Comparison of ENCODE assay signal across 21 cellular contexts in genomic region chr15:46900992-46901391, GRCh38.
DNase-seq lines count a peak whose midpoint lies in the region; ATAC-seq, FAIRE-seq and TF ChIP-seq lines count a peak whose summit lies in the region.
"Had no signal": no experiment of that assay in that cellular context is flagged by ENCODE, and none has a peak within 500 bp of the region (broad histone marks: within the 10 kb centered on the region; RNA-seq: fewer than 3 reads in every experiment).

No MANE protein-coding gene starts in this region.

- no peak overlapping the region for H3K4me3 Mint-ChIP-seq in activated T-cell treated with anti-CD3 and anti-CD28 coated beads, Interleukin-2, amount 50 U/mL, for 72 hours
- H3K4me3 Mint-ChIP-seq: CD4-positive, CD25-positive, alpha-beta regulatory T cell; HFFc6 had no signal

- H3K36me3 Mint-ChIP-seq in activated T-cell treated with anti-CD3 and anti-CD28 coated beads, Interleukin-2, amount 50 U/mL, for 72 hours (ENCODE audit: insufficient read depth in 2 of 2), result peaks cover 0 to 2% of the 10 kb centered on the region in 2 donors
- H3K36me3 Mint-ChIP-seq: CD4-positive, CD25-positive, alpha-beta regulatory T cell had no signal

- H3K27ac Mint-ChIP-seq in activated T-cell treated with anti-CD3 and anti-CD28 coated beads, Interleukin-2, amount 50 U/mL, for 72 hours, result no peak overlapping the region
- H3K27ac Mint-ChIP-seq: CD4-positive, CD25-positive, alpha-beta regulatory T cell; HFFc6 had no signal

- H3K4me3 ChIP-seq in bronchial epithelial cell (ENCODE audit: low read depth, low read length), result no peak overlapping the region
- H3K4me3 ChIP-seq: BLaER1, GM12878, HAP-1 had no signal

- H3K9me3 Mint-ChIP-seq in activated T-cell treated with anti-CD3 and anti-CD28 coated beads, Interleukin-2, amount 50 U/mL, for 72 hours, result peaks cover 2 to 3% of the 10 kb centered on the region in 2 donors

- H3K4me1 Mint-ChIP-seq in activated T-cell treated with anti-CD3 and anti-CD28 coated beads, Interleukin-2, amount 50 U/mL, for 72 hours (ENCODE audit: low read depth), result no peaks in the 10 kb centered on the region
- H3K4me1 Mint-ChIP-seq: CD4-positive, CD25-positive, alpha-beta regulatory T cell had no signal

- peak; percentile 56 for DNase-seq in NCI-H82 (lab: John Stamatoyannopoulos, UW)
- no peak for DNase-seq in NCI-H82 treated with DMSO at 0.1 percent for 48 hours (lab: John Stamatoyannopoulos, UW; ENCODE audit: unreplicated experiment)
- DNase-seq in bronchial epithelial cell (ENCODE audit: low read depth), result peak; percentile 37
- DNase-seq in kidney tubule cell (ENCODE audit: low spot score), result peak; percentile 38
- DNase-seq in AG08396 (ENCODE audit: low spot score), result no peak
- DNase-seq in activated T-cell treated with anti-CD3 and anti-CD28 coated beads, Interleukin-2, amount 50 U/mL, for 72 hours, result no peak
- no peak for DNase-seq in AG20443 (ENCODE audit: low spot score)
- no peak for DNase-seq in NCI-H774 (lab: John Stamatoyannopoulos, UW)
- DNase-seq: CD4-positive, CD25-positive, alpha-beta regulatory T cell; GOT3; HFFc6; Karpas-422; NCI-H1092 treated with DMSO at 0.1 percent for 48 hours; NCI-H1436 treated with DMSO at 0.1 percent for 48 hours; NCI-H187 treated with DMSO at 0.1 percent for 48 hours; NCI-H748 treated with DMSO at 0.1 percent for 48 hours; SHP77 treated with DMSO at 0.1 percent for 48 hours had no signal

- FAIRE-seq in bronchial epithelial cell (lab: Jason Lieb, UNC), result no peak
- FAIRE-seq: GM12878, HepG2 had no signal

- no peak for ATAC-seq in activated T-cell treated with anti-CD3 and anti-CD28 coated beads, Interleukin-2, amount 50 U/mL, for 72 hours (replicated peaks in 1 of 2)
- ATAC-seq: GM12878, HepG2 had no signal

- no peaks in the 10 kb centered on the region for H3K27me3 Mint-ChIP-seq in activated T-cell treated with anti-CD3 and anti-CD28 coated beads, Interleukin-2, amount 50 U/mL, for 72 hours (ENCODE audit: low read depth)
- H3K27me3 Mint-ChIP-seq: CD4-positive, CD25-positive, alpha-beta regulatory T cell had no signal

- H3K27me3 ChIP-seq in bronchial epithelial cell (ENCODE audit: control insufficient read depth, insufficient read depth, low read length), result no peaks in the 10 kb centered on the region
- H3K27me3 ChIP-seq: BLaER1 had no signal

- H3K36me3 ChIP-seq in bronchial epithelial cell (ENCODE audit: control insufficient read depth, insufficient read depth, low read length), result no peaks in the 10 kb centered on the region
- H3K36me3 ChIP-seq: BLaER1, HAP-1 had no signal

- TF ChIP-seq CTCF in bronchial epithelial cell (IDR thresholded peaks at IDR 0.05; ENCODE audit: insufficient read depth, low read length, severe bottlenecking), result no peak

Comparison
In these comparisons a context has a peak if more than half of its experiments do, and no peak if none do; other contexts are left out.
1. DNase-seq: peak in NCI-H82 (single experiment), bronchial epithelial cell (single experiment) and kidney tubule cell (single experiment); none in NCI-H82 treated with DMSO at 0.1 percent for 48 hours (single experiment), AG08396 (single experiment), activated T-cell treated with anti-CD3 and anti-CD28 coated beads, Interleukin-2, amount 50 U/mL, for 72 hours (0 of 2), AG20443 (single experiment) and NCI-H774 (single experiment).